14 cellular contexts compared by ENCODE assay signal in genomic region chr1:88455857-88456256, GRCh38.
DNase-seq lines count a peak whose midpoint lies in the region; ATAC-seq and TF ChIP-seq lines count a peak whose summit lies in the region.
"Had no signal": no experiment of that assay in that cellular context is flagged by ENCODE, and none has a peak within 500 bp of the region (broad histone marks: within the 10 kb centered on the region; RNA-seq: fewer than 3 reads in every experiment).

No MANE protein-coding gene starts in this region.

- ATAC-seq in GM23338: peak; percentile 64
- 0 out of 2 replicates have a peak, but pooled peaks have one; percentile 31 for ATAC-seq in WTC11
- ATAC-seq in HG03521 (IDR thresholded peaks at IDR 0.05; ENCODE audit: unreplicated experiment): no peak
- ATAC-seq: A549; CD8-positive, alpha-beta T cell; HCT116 had no signal

- H3K79me2 ChIP-seq in GM23338 (replicated peaks; ENCODE audit: insufficient read depth): no peaks in the 10 kb centered on the region
- no peaks in the 10 kb centered on the region for H3K79me2 ChIP-seq in H9 (ENCODE audit: insufficient read depth, low read length)
- H3K79me2 ChIP-seq in osteoblast (ENCODE audit: insufficient read depth, low read length): no peaks in the 10 kb centered on the region

- H3K4me1 ChIP-seq in GM23338 (ENCODE audit: insufficient read depth): peaks cover 19% of the 10 kb centered on the region
- peaks cover 4% of the 10 kb centered on the region; the same call in 1 of the 2 replicates for H3K4me1 ChIP-seq in H9 (ENCODE audit: insufficient read depth, low read length)
- H3K4me1 ChIP-seq in osteoblast (ENCODE audit: insufficient read depth, low read length): no peaks in the 10 kb centered on the region
- H3K4me1 ChIP-seq: A549 had no signal

- H3K9ac ChIP-seq in H9 (ENCODE audit: extremely low read depth, insufficient read length, low read length): no peak overlapping the region

- H3K23ac ChIP-seq in H9 (ENCODE audit: insufficient read length, low read depth, low read length): no peak overlapping the region

- no peak overlapping the region; the same call in 1 of the 2 replicates for H3K27ac Mint-ChIP-seq in GM23338
- H3K27ac Mint-ChIP-seq in H9: peak overlapping the region in 2 of 3 experiments; percentile 26 to 33; a peak in 2 of 7 replicates
- peak overlapping the region; percentile 29; the same call in 1 of the 2 replicates for H3K27ac Mint-ChIP-seq in WTC11
- H3K27ac Mint-ChIP-seq: CD8-positive, alpha-beta T cell had no signal

- no peak for TF ChIP-seq CTCF in GM23338 (conservative IDR thresholded peaks at IDR 0.05; ENCODE audit: low read depth in 2 of 2)
- no peak for TF ChIP-seq CTCF in H9 (conservative IDR thresholded peaks at IDR 0.05)
- TF ChIP-seq CTCF in WTC11 (IDR thresholded peaks at IDR 0.05): no peak
- TF ChIP-seq CTCF in osteoblast (IDR thresholded peaks at IDR 0.05; ENCODE audit: extremely low read depth, low read depth, low read length): no peak

- H2BK20ac ChIP-seq in H9 (ENCODE audit: low read depth, low read length, poor library complexity, severe bottlenecking): no peak overlapping the region

- H3K18ac ChIP-seq in H9 (ENCODE audit: insufficient read length, low read depth, low read length): no peak overlapping the region

- no peak overlapping the region for H3K14ac ChIP-seq in H9 (ENCODE audit: insufficient read depth, low read length)

- WGBS in H9 (ENCODE audit: extremely low coverage, insufficient read length, low lambda C conversion rate): no CpG with 5 or more reads among the region's 5 CpGs

- H3K27ac ChIP-seq in GM23338 (ENCODE audit: low read depth) (no peak overlapping the region), H9 (ENCODE audit: insufficient read length, low read depth, low read length) (no peak overlapping the region), osteoblast (ENCODE audit: low read depth, low read length) (no peak overlapping the region)
- H3K27ac ChIP-seq: A549 had no signal

- H3K27me3 Mint-ChIP-seq in GM23338 (ENCODE audit: insufficient read depth, low read depth, poor library complexity) (no peaks in the 10 kb centered on the region), H9 (ENCODE audit: low read depth) (no peaks in the 10 kb centered on the region), WTC11 (ENCODE audit: low read depth) (no peaks in the 10 kb centered on the region)

- H3K36me3 ChIP-seq in GM23338 (ENCODE audit: insufficient read depth) (no peaks in the 10 kb centered on the region), osteoblast (ENCODE audit: insufficient read depth, low read length) (no peaks in the 10 kb centered on the region)

- H3K9me3 ChIP-seq in H9 (ENCODE audit: control insufficient read depth, low read depth, low read length): no peaks in the 10 kb centered on the region
- H3K9me3 ChIP-seq in osteoblast (ENCODE audit: low read depth, low read length): no peaks in the 10 kb centered on the region
- H3K9me3 ChIP-seq: A549 had no signal

- H4K8ac ChIP-seq in H9 (replicated peaks; ENCODE audit: insufficient read length, low read depth, low read length): no peak overlapping the region

- no peak overlapping the region for H4K5ac ChIP-seq in H9 (ENCODE audit: insufficient read length, low read depth, low read length)

- H3F3A ChIP-seq in GM23338 (replicated peaks; ENCODE audit: low read depth): no peaks in the 10 kb centered on the region

- no peak overlapping the region for H2BK120ac ChIP-seq in H9 (ENCODE audit: low read depth, low read length, poor library complexity, severe bottlenecking)

- no peaks in the 10 kb centered on the region for H3K79me1 ChIP-seq in H9 (ENCODE audit: insufficient read depth, low read depth, low read length, poor library complexity, severe bottlenecking)

- H2AFZ ChIP-seq in GM23338: peak overlapping the region; percentile 23
- no peak overlapping the region for H2AFZ ChIP-seq in H9 (ENCODE audit: low read length)
- H2AFZ ChIP-seq in osteoblast (ENCODE audit: low read length): peak overlapping the region; percentile 25

- no peaks in the 10 kb centered on the region for H3K27me3 ChIP-seq in GM23338 (ENCODE audit: insufficient read depth)
- H3K27me3 ChIP-seq in H9 (ENCODE audit: insufficient read depth, low read length): no peaks in the 10 kb centered on the region
- no peaks in the 10 kb centered on the region for H3K27me3 ChIP-seq in osteoblast (ENCODE audit: insufficient read depth, low read length)

- H2BK5ac ChIP-seq in H9 (ENCODE audit: insufficient read length, low read length): no peak overlapping the region

- H3T11ph ChIP-seq in H9 (ENCODE audit: low read length): no peak overlapping the region

- H3K4me3 ChIP-seq in GM23338: no peak overlapping the region
- no peak overlapping the region for H3K4me3 ChIP-seq in osteoblast (ENCODE audit: insufficient read depth, low read length)
- H3K4me3 ChIP-seq: A549 had no signal

- H3K4me3 Mint-ChIP-seq in GM23338 (no peak overlapping the region), H9 (no peak overlapping the region), WTC11 (no peak overlapping the region)
- H3K4me3 Mint-ChIP-seq: CD8-positive, alpha-beta T cell had no signal

- DNase-seq in GM23338 (ENCODE audit: low spot score) (no peak), H9 (no peak), WTC11 (ENCODE audit: low spot score) (no peak), osteoblast (ENCODE audit: insufficient read length, low spot score, missing footprints) (no peak)
- DNase-seq in activated CD8-positive, alpha-beta memory T cell treated with anti-CD3 and anti-CD28 coated beads, Interleukin-2, amount 50 U/mL, for 48 hours: no peak
- DNase-seq: CD8-positive, alpha-beta T cell; COR-L47; DMS153; DMS79 treated with DMSO at 0.1 percent for 48 hours; EL had no signal

- no peaks in the 10 kb centered on the region for H3K9me2 ChIP-seq in GM23338 (ENCODE audit: insufficient read depth)

- H3K4me2 ChIP-seq in GM23338 (peak overlapping the region; percentile 17; the same call in 1 of the 2 replicates), H9 (ENCODE audit: insufficient read depth, insufficient read length, low read length) (no peak overlapping the region), osteoblast (ENCODE audit: insufficient read depth, low read length) (no peak overlapping the region)
- H3K4me2 ChIP-seq: A549 had no signal

- H2AK5ac ChIP-seq in H9 (ENCODE audit: insufficient read length, low read length): no peak overlapping the region

- peaks cover 20% of the 10 kb centered on the region for H3K4me1 Mint-ChIP-seq in GM23338
- peaks cover 18 to 19% of the 10 kb centered on the region in 2 experiments for H3K4me1 Mint-ChIP-seq in H9
- no peaks in the 10 kb centered on the region; the same call in 1 of the 2 replicates for H3K4me1 Mint-ChIP-seq in WTC11
- H3K4me1 Mint-ChIP-seq: CD14-positive monocyte had no signal

- H3K23me2 ChIP-seq in H9 (ENCODE audit: insufficient read length, low read depth, low read length, poor library complexity, severe bottlenecking): no peaks in the 10 kb centered on the region

- no peaks in the 10 kb centered on the region for H3K36me3 Mint-ChIP-seq in GM23338 (ENCODE audit: low read depth)
- H3K36me3 Mint-ChIP-seq in H9 (ENCODE audit: insufficient read depth in 1 of 3, low read depth in 3 of 3): no peaks in the 10 kb centered on the region
- no peaks in the 10 kb centered on the region for H3K36me3 Mint-ChIP-seq in WTC11
- H3K36me3 Mint-ChIP-seq: CD14-positive monocyte; CD8-positive, alpha-beta T cell had no signal

- no peak overlapping the region for H2BK15ac ChIP-seq in H9 (ENCODE audit: low read depth, low read length)

- no peak overlapping the region for H3K4ac ChIP-seq in H9 (ENCODE audit: low read depth, low read length)

- CTCF ChIA-PET in WTC11 (lab: Charles Lee): no interaction called here

- no peak overlapping the region for H2BK12ac ChIP-seq in H9 (ENCODE audit: insufficient read length, low read depth, low read length)

- POLR2A ChIA-PET in WTC11 (lab: Charles Lee): interaction anchor here (0.6 kb wide), 1 partner anchor 14 kb away, joined by 12 read pairs; no protein-coding TSS in a partner anchor

- H3K9me3 Mint-ChIP-seq in GM23338 (no peaks in the 10 kb centered on the region), H9 (no peaks in the 10 kb centered on the region), WTC11 (no peaks in the 10 kb centered on the region)
- H3K9me3 Mint-ChIP-seq: CD8-positive, alpha-beta T cell had no signal

- H4K20me1 ChIP-seq in GM23338 (replicated peaks; ENCODE audit: insufficient read depth) (no peaks in the 10 kb centered on the region), H9 (ENCODE audit: control insufficient read depth, insufficient read depth, insufficient read length) (no peaks in the 10 kb centered on the region), osteoblast (ENCODE audit: insufficient read depth, low read length) (no peaks in the 10 kb centered on the region)

- no peak overlapping the region for H4K91ac ChIP-seq in H9 (ENCODE audit: insufficient read length, low read depth, low read length)

- no peak overlapping the region for H3K56ac ChIP-seq in H9 (ENCODE audit: insufficient read length, low read depth, low read length)

TF ChIP-seq in GM23338, 12 proteins besides CTCF, POLR2A, EP300 and RAD21 (continues in another document):
- no peak for TF ChIP-seq ZNF331 (CRISPR knock-in tag; IDR thresholded peaks at IDR 0.05; ENCODE audit: low read depth)
- TF ChIP-seq NANOG (IDR thresholded peaks at IDR 0.05; ENCODE audit: borderline replicate concordance): no peak
- TF ChIP-seq POLR2AphosphoS5 (IDR thresholded peaks at IDR 0.05; ENCODE audit: low read depth): no peak
- TF ChIP-seq CREB1 (CRISPR knock-in tag; IDR thresholded peaks at IDR 0.05; ENCODE audit: low read depth): no peak
- TF ChIP-seq ZNF114 (CRISPR knock-in tag; IDR thresholded peaks at IDR 0.05): no peak
- TF ChIP-seq JUNB (IDR thresholded peaks at IDR 0.05; ENCODE audit: unreplicated experiment): no peak
- no peak for TF ChIP-seq STAT1 (IDR thresholded peaks at IDR 0.05; ENCODE audit: unreplicated experiment)
- TF ChIP-seq EZH2phosphoT487 (IDR thresholded peaks at IDR 0.05; ENCODE audit: unreplicated experiment): no peak

TF ChIP-seq in WTC11, 78 proteins besides CTCF, POLR2A, EP300 and RAD21 (continues in another document):
- no peak for TF ChIP-seq ELF4 (CRISPR knock-in tag; IDR thresholded peaks at IDR 0.05; ENCODE audit: low read depth)
